Comparison of ENCODE assay signal across 9 cellular contexts in genomic region chr16:4936991-4937781, GRCh38. TPM values are rescaled to one million over a fixed set of nuclear protein-coding genes. Genes with fewer than 3 reads are reported as not detected.
DNase-seq lines count a peak whose midpoint lies in the region; ATAC-seq lines count a peak whose summit lies in the region.
"Had no signal": no experiment of that assay in that cellular context is flagged by ENCODE, and none has a peak within 500 bp of the region (broad histone marks: within the 10 kb centered on the region; RNA-seq: fewer than 3 reads in every experiment).

Gene PPL, minus strand, starts transcription at chr16:4937148. Its CDS starts 103 bp downstream, at chr16:4937045.

- no peaks in the 10 kb centered on the region for H3K36me3 Mint-ChIP-seq in naive thymus-derived CD8-positive, alpha-beta T cell
- H3K36me3 Mint-ChIP-seq: activated naive CD4-positive, alpha-beta T cell treated with anti-CD3 and anti-CD28 coated beads, Interleukin-2, amount 50 U/mL, for 72 hours had no signal

- peak within 1 kb of the TSS; percentile 95 to 98 for H3K27ac ChIP-seq in esophagus (ENCODE audit: low read depth in 2 of 2, low read length in 1 of 2)

- H3K4me3 ChIP-seq in esophagus (ENCODE audit: low read depth in 1 of 2, low read length in 2 of 2): peak within 1 kb of the TSS; percentile 77 to 89

- 7 to 8% methylated on average over 58 to 76 of the region's 76 CpGs for WGBS in esophagus, 2 donors

- no peaks in the 10 kb centered on the region for H3K27me3 ChIP-seq in esophagus (ENCODE audit: control insufficient read depth in 1 of 2, insufficient read depth in 2 of 2, low read length in 2 of 2)

- H3K4me1 ChIP-seq in esophagus (ENCODE audit: control insufficient read depth in 2 of 2, insufficient read depth in 2 of 2, low read length in 1 of 2): peaks cover 0 to 24% of the 10 kb centered on the region in 2 donors

- peak within 1 kb of the TSS; percentile 20 to 86 (median 64) for H3K4me3 Mint-ChIP-seq in naive thymus-derived CD8-positive, alpha-beta T cell

- H3K36me3 ChIP-seq in esophagus (ENCODE audit: control insufficient read depth in 2 of 2, insufficient read depth in 2 of 2, low read length in 1 of 2): peaks cover 0 to 20% of the 10 kb centered on the region in 2 donors

- no peaks in the 10 kb centered on the region for H3K9me3 ChIP-seq in esophagus (ENCODE audit: control insufficient read depth in 2 of 2, insufficient read depth in 1 of 2, low read depth in 1 of 2, low read length in 1 of 2)

- POLR2A ChIA-PET in naive thymus-derived CD8-positive, alpha-beta T cell (lab: Charles Lee): no interaction called here

- peaks cover 11 to 51% (median 31%) of the 10 kb centered on the region in 5 donors for H3K27me3 Mint-ChIP-seq in naive thymus-derived CD8-positive, alpha-beta T cell

- H3K27ac Mint-ChIP-seq in naive thymus-derived CD8-positive, alpha-beta T cell: no peak within 1 kb of the TSS
- H3K27ac Mint-ChIP-seq: activated naive CD4-positive, alpha-beta T cell treated with anti-CD3 and anti-CD28 coated beads, Interleukin-2, amount 50 U/mL, for 72 hours had no signal

- DNase-seq in stimulated activated CD4-positive, alpha-beta T cell treated with anti-CD3 and anti-CD28 coated beads, Interleukin-15, amount 100 ng/mL, for 24 hours: peak; percentile 43
- DNase-seq in stimulated activated CD4-positive, alpha-beta T cell treated with anti-CD3 and anti-CD28 coated beads, Interleukin-2, amount 100 ng/mL, for 48 hours: no peak
- DNase-seq in RPMI8226 (peak; percentile 98), H4 (ENCODE audit: low spot score) (no peak), T-helper 9 cell (no peak)
- DNase-seq in naive thymus-derived CD8-positive, alpha-beta T cell: no peak

- ATAC-seq in naive thymus-derived CD8-positive, alpha-beta T cell: peak in 1 of 2 donors; percentile 23
- no peak for ATAC-seq in HG03378 (IDR thresholded peaks at IDR 0.05; ENCODE audit: unreplicated experiment)

- no peaks in the 10 kb centered on the region for H3K9me3 Mint-ChIP-seq in naive thymus-derived CD8-positive, alpha-beta T cell
- H3K9me3 Mint-ChIP-seq: activated naive CD4-positive, alpha-beta T cell treated with anti-CD3 and anti-CD28 coated beads, Interleukin-2, amount 50 U/mL, for 72 hours had no signal

- H3K4me1 Mint-ChIP-seq in naive thymus-derived CD8-positive, alpha-beta T cell: peaks cover 4 to 13% (median 8%) of the 10 kb centered on the region in 4 donors

RNA-seq across cellular contexts. Expression of gene PPL, which starts in this region (rescaled TPM):
- 100 to 1,000 TPM; 561 to 739 TPM for polyA plus RNA-seq in esophagus
- total RNA-seq in naive thymus-derived CD8-positive, alpha-beta T cell: not detected
- polyA plus RNA-seq in naive thymus-derived CD8-positive, alpha-beta T cell: under 1 TPM in 1 of 3 donors, not detected in 2; 0.48 TPM
- 0.10 and 0.18 TPM in 2 replicates for total RNA-seq in H4 (2014; rRNA removed; shearing (Covaris generic))
- total RNA-seq: activated naive CD4-positive, alpha-beta T cell treated with anti-CD3 and anti-CD28 coated beads, Interleukin-2, amount 50 U/mL, for 72 hours had no signal

Comparison
In these comparisons a context has a peak if more than half of its experiments do, and no peak if none do; other contexts are left out.
1. RNA of gene PPL (polyA plus RNA-seq): 561 to 739 TPM in esophagus; 0.48 TPM in naive thymus-derived CD8-positive, alpha-beta T cell; every median in the first group is over 100 times any median in the second.
2. DNase-seq: peak in stimulated activated CD4-positive, alpha-beta T cell treated with anti-CD3 and anti-CD28 coated beads, Interleukin-15, amount 100 ng/mL, for 24 hours (single experiment) and RPMI8226 (single experiment); none in stimulated activated CD4-positive, alpha-beta T cell treated with anti-CD3 and anti-CD28 coated beads, Interleukin-2, amount 100 ng/mL, for 48 hours (0 of 2), naive thymus-derived CD8-positive, alpha-beta T cell (0 of 10), H4 (single experiment) and T-helper 9 cell (single experiment).